In the genomic region with DNA sequence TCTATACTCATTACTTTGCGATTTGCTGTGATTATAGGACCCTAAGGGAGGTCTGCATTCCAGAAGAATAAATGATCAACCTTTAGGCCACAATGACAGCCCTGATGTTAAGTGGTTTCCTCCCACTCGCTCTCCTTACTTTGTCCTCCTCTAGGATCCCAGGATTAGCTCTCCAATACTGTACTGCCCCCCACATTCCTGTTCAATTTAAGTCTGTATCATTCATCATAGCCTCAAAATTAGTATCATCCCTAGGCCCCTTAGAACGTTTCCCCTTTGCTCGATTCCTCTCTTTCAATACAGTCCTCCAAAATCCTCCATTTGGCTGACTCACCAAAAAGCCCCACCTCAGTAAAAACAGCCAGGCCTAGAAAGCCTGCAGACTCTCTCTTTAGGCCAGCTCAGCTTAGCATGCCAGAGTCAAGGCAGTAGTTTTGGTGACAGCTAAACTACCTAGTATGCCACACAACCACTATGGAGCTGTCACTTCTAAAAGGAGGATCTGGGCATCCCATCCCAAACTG, we compare ENCODE assay signal across 8 cellular contexts. TPM values are rescaled to one million over a fixed set of nuclear protein-coding genes. Genes with fewer than 3 reads are reported as not detected.
DNase-seq lines count a peak whose midpoint lies in the region; ATAC-seq and TF ChIP-seq lines count a peak whose summit lies in the region.

No MANE protein-coding gene starts in this region.

- H3K79me1 ChIP-seq in H9 (ENCODE audit: insufficient read depth, low read depth, low read length, poor library complexity, severe bottlenecking): no peaks in the 10 kb centered on the region

- no peak overlapping the region for H3K4me2 ChIP-seq in H9 (ENCODE audit: insufficient read depth, insufficient read length, low read length)

- no peak overlapping the region for H2BK20ac ChIP-seq in H9 (ENCODE audit: low read depth, low read length, poor library complexity, severe bottlenecking)

- H2BK120ac ChIP-seq in H9 (ENCODE audit: low read depth, low read length, poor library complexity, severe bottlenecking): no peak overlapping the region

- no peak for TF ChIP-seq EP300 in upper lobe of left lung (IDR thresholded peaks at IDR 0.05)

- no peaks in the 10 kb centered on the region for H3K9me3 Mint-ChIP-seq in H9
- no peaks in the 10 kb centered on the region for H3K9me3 Mint-ChIP-seq in activated CD4-positive, alpha-beta memory T cell treated with anti-CD3 and anti-CD28 coated beads for 36 hours

- peak overlapping the region; percentile 98 for H3K27ac ChIP-seq in ACC112 (ENCODE audit: low read depth, low read length)
- H3K27ac ChIP-seq in H9 (ENCODE audit: insufficient read length, low read depth, low read length): no peak overlapping the region
- H3K27ac ChIP-seq in right cardiac atrium (ENCODE audit: low read length): no peak overlapping the region
- peak overlapping the region; percentile 80 to 84 (median 82) for H3K27ac ChIP-seq in upper lobe of left lung
- H3K27ac ChIP-seq in caudate nucleus (ENCODE audit: low read depth, low read length): no peak overlapping the region

- no peak overlapping the region for H3K9ac ChIP-seq in H9 (ENCODE audit: extremely low read depth, insufficient read length, low read length)

- no peak overlapping the region for H2BK12ac ChIP-seq in H9 (ENCODE audit: insufficient read length, low read depth, low read length)

- H3T11ph ChIP-seq in H9 (ENCODE audit: low read length): no peak overlapping the region

- peaks cover 5 to 8% of the 10 kb centered on the region in 2 experiments for H3K4me1 Mint-ChIP-seq in H9
- H3K4me1 Mint-ChIP-seq in activated CD4-positive, alpha-beta memory T cell treated with anti-CD3 and anti-CD28 coated beads for 36 hours (ENCODE audit: low read depth): peaks cover 70% of the 10 kb centered on the region

- no peak overlapping the region for H2BK15ac ChIP-seq in H9 (ENCODE audit: low read depth, low read length)

- no peak overlapping the region for H3K4me3 Mint-ChIP-seq in H9
- H3K4me3 Mint-ChIP-seq in activated CD4-positive, alpha-beta memory T cell treated with anti-CD3 and anti-CD28 coated beads for 36 hours: no peak overlapping the region

- H3K4ac ChIP-seq in H9 (ENCODE audit: low read depth, low read length): no peak overlapping the region

- no peak overlapping the region for H4K8ac ChIP-seq in H9 (replicated peaks; ENCODE audit: insufficient read length, low read depth, low read length)

- TF ChIP-seq POLR2A in upper lobe of left lung (IDR thresholded peaks at IDR 0.05): no peak

- H3K36me3 Mint-ChIP-seq in H9 (ENCODE audit: insufficient read depth in 1 of 3, low read depth in 3 of 3): peaks cover 3 to 24% (median 20%) of the 10 kb centered on the region in 3 experiments
- H3K36me3 Mint-ChIP-seq in activated CD4-positive, alpha-beta memory T cell treated with anti-CD3 and anti-CD28 coated beads for 36 hours: peaks cover 32% of the 10 kb centered on the region

- intact Hi-C loops in activated CD4-positive, alpha-beta memory T cell treated with anti-CD3 and anti-CD28 coated beads for 36 hours (cut with micrococcal nuclease): no loop called here
- intact Hi-C loops in right cardiac atrium (cut with DNase I): no loop called here

- H3K4me3 ChIP-seq in ACC112 (ENCODE audit: low read depth, low read length) (peak overlapping the region; percentile 49), right cardiac atrium (ENCODE audit: low read length) (no peak overlapping the region), upper lobe of left lung (no peak overlapping the region)

- H4K5ac ChIP-seq in H9 (ENCODE audit: insufficient read length, low read depth, low read length): no peak overlapping the region

- H3K79me2 ChIP-seq in ACC112 (ENCODE audit: control insufficient read depth, insufficient read depth, low read length, unreplicated experiment): peaks cover 53% of the 10 kb centered on the region
- H3K79me2 ChIP-seq in H9 (ENCODE audit: insufficient read depth, low read length): no peaks in the 10 kb centered on the region

- H3K27me3 Mint-ChIP-seq in H9 (ENCODE audit: low read depth): no peaks in the 10 kb centered on the region
- H3K27me3 Mint-ChIP-seq in activated CD4-positive, alpha-beta memory T cell treated with anti-CD3 and anti-CD28 coated beads for 36 hours: no peaks in the 10 kb centered on the region

- H3K9me3 ChIP-seq in H9 (ENCODE audit: control insufficient read depth, low read depth, low read length) (no peaks in the 10 kb centered on the region), right cardiac atrium (ENCODE audit: control insufficient read depth, low read length) (no peaks in the 10 kb centered on the region), upper lobe of left lung (no peaks in the 10 kb centered on the region)

- WGBS in H9 (ENCODE audit: extremely low coverage, insufficient read length, low lambda C conversion rate): no CpG with 5 or more reads among the region's 4 CpGs
- WGBS in right cardiac atrium: 48% methylated on average over 4 of the region's 4 CpGs
- 46 to 51% methylated on average over 4 of the region's 4 CpGs for WGBS in upper lobe of left lung, 2 donors

- CTCF ChIA-PET in activated CD4-positive, alpha-beta memory T cell treated with anti-CD3 and anti-CD28 coated beads for 36 hours (lab: Charles Lee): interaction anchor here (2.0 kb wide), 1 partner anchor 28 kb away, joined by 7 read pairs; no protein-coding TSS in a partner anchor

- H4K91ac ChIP-seq in H9 (ENCODE audit: insufficient read length, low read depth, low read length): no peak overlapping the region

- H3K14ac ChIP-seq in H9 (ENCODE audit: insufficient read depth, low read length): no peak overlapping the region

- TF ChIP-seq CTCF in H9 (conservative IDR thresholded peaks at IDR 0.05): no peak
- TF ChIP-seq CTCF in upper lobe of left lung (IDR thresholded peaks at IDR 0.05): no peak

- no peaks in the 10 kb centered on the region for H4K20me1 ChIP-seq in H9 (ENCODE audit: control insufficient read depth, insufficient read depth, insufficient read length)

- no peaks in the 10 kb centered on the region for H3K27me3 ChIP-seq in ACC112 (ENCODE audit: insufficient read depth, low read length)
- H3K27me3 ChIP-seq in H9 (ENCODE audit: insufficient read depth, low read length): no peaks in the 10 kb centered on the region
- H3K27me3 ChIP-seq in right cardiac atrium (ENCODE audit: control insufficient read depth, insufficient read depth): no peaks in the 10 kb centered on the region
- H3K27me3 ChIP-seq in upper lobe of left lung: no peaks in the 10 kb centered on the region

- no peaks in the 10 kb centered on the region for H3K23me2 ChIP-seq in H9 (ENCODE audit: insufficient read length, low read depth, low read length, poor library complexity, severe bottlenecking)

- no peak overlapping the region for H3K56ac ChIP-seq in H9 (ENCODE audit: insufficient read length, low read depth, low read length)

- H3K36me3 ChIP-seq in ACC112 (ENCODE audit: insufficient read depth, low read length) (peaks cover 21% of the 10 kb centered on the region), upper lobe of left lung (peaks cover 0 to 24% (median 2%) of the 10 kb centered on the region in 4 donors)

- no peak overlapping the region for H3K18ac ChIP-seq in H9 (ENCODE audit: insufficient read length, low read depth, low read length)

- ATAC-seq in right cardiac atrium: peak; percentile 43 to 59
- peak in 1 of 2 donors; percentile 45 for ATAC-seq in upper lobe of left lung (ENCODE audit: low FRiP score in 2 of 2)
- ATAC-seq in GM19328 (IDR thresholded peaks at IDR 0.05; ENCODE audit: unreplicated experiment): no peak

- H3K23ac ChIP-seq in H9 (ENCODE audit: insufficient read length, low read depth, low read length): no peak overlapping the region

- H2AK5ac ChIP-seq in H9 (ENCODE audit: insufficient read length, low read length): no peak overlapping the region

- H3K4me1 ChIP-seq in ACC112 (ENCODE audit: control insufficient read depth, insufficient read depth, low read length, unreplicated experiment) (peaks cover 72% of the 10 kb centered on the region), H9 (ENCODE audit: insufficient read depth, low read length) (no peaks in the 10 kb centered on the region), right cardiac atrium (ENCODE audit: control insufficient read depth, insufficient read depth, low read length) (peaks cover 5% of the 10 kb centered on the region), upper lobe of left lung (peaks cover 24 to 65% (median 51%) of the 10 kb centered on the region in 4 donors)

- H2AFZ ChIP-seq in ACC112 (ENCODE audit: low read length, unreplicated experiment): peak overlapping the region; percentile 34
- H2AFZ ChIP-seq in H9 (ENCODE audit: low read length): no peak overlapping the region

- no peak overlapping the region for H2BK5ac ChIP-seq in H9 (ENCODE audit: insufficient read length, low read length)

- POLR2A ChIA-PET in activated CD4-positive, alpha-beta memory T cell treated with anti-CD3 and anti-CD28 coated beads for 36 hours (lab: Charles Lee): interaction anchor here (1.8 kb wide), 1 partner anchor 23 kb away, joined by 6 read pairs; no protein-coding TSS in a partner anchor

- no peak for DNase-seq in H9
- peak; percentile 70 for DNase-seq in activated CD4-positive, alpha-beta memory T cell treated with anti-CD3 and anti-CD28 coated beads for 36 hours
- no peak for DNase-seq in right cardiac atrium
- DNase-seq in upper lobe of left lung: no peak
- no peak for DNase-seq in caudate nucleus (lab: John Stamatoyannopoulos, UW)
- DNase-seq in DMS153 treated with DMSO at 0.1 percent for 48 hours (lab: John Stamatoyannopoulos, UW; ENCODE audit: unreplicated experiment): no peak

- H3K27ac Mint-ChIP-seq in H9: peak overlapping the region; percentile 11 to 78 (median 73); a peak in 5 of 7 replicates
- H3K27ac Mint-ChIP-seq in activated CD4-positive, alpha-beta memory T cell treated with anti-CD3 and anti-CD28 coated beads for 36 hours: peak overlapping the region; percentile 79

RNA-seq across cellular contexts. Expression of gene RNF145, which starts 24.4 kb away (rescaled TPM):
- 59.1 and 61.4 TPM in 2 replicates for total RNA-seq in H9 (2021)
- total RNA-seq in activated CD4-positive, alpha-beta memory T cell treated with anti-CD3 and anti-CD28 coated beads for 36 hours: 10 to 100 TPM; 91.4 to 92.6 TPM
- 10 to 100 TPM; 26.3 to 31.9 (median 28.0) TPM for total RNA-seq in right cardiac atrium
- 16.4 TPM for polyA plus RNA-seq in right cardiac atrium
- total RNA-seq in upper lobe of left lung: 100 to 1,000 TPM; 130 to 376 (median 232) TPM

Comparison
In these comparisons a context has a peak if more than half of its experiments do, and no peak if none do; other contexts are left out.
1. H3K27ac ChIP-seq: peak in ACC112 (single experiment) and upper lobe of left lung (4 of 4); none in H9 (single experiment), right cardiac atrium (single experiment) and caudate nucleus (single experiment).